Comparison of ENCODE assay signal across 22 cellular contexts in the genomic region with DNA sequence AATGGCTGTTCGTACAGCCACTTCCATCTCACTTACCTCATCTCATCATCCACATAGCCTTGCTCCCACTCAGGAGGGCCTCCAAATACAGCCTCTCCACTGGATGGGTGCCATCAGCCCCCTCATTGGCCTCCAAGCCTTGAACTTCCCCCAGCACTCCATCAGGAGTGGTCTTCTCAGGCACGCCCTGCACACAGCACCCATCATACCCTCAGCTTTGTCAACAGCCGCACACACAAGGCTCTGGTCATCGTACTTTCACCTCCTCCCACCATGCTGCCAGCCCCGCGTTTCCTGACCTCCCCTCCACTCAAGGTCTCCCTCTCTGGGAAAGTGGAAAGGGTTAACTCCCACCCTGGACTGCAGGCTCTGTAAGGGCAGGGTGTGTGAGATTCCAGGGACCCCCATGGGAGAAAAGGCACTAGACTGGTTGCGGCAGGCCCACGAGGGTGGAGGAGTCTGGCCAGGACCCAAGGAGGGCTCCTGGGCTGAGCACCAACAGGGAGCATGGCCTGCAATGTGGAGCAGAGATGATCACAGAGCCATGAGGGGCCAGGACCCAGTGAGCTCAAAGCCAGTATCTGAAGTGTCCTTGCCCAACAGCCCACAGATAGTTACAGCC. TPM values are rescaled to one million over a fixed set of nuclear protein-coding genes. Genes with fewer than 3 reads are reported as not detected.
DNase-seq lines count a peak whose midpoint lies in the region; ATAC-seq and TF ChIP-seq lines count a peak whose summit lies in the region.
"Had no signal": no experiment of that assay in that cellular context is flagged by ENCODE, and none has a peak within 500 bp of the region (broad histone marks: within the 10 kb centered on the region; RNA-seq: fewer than 3 reads in every experiment).

No MANE protein-coding gene starts in this region.

- H3K9me3 Mint-ChIP-seq in stimulated activated naive CD8-positive, alpha-beta T cell treated with anti-CD3 and anti-CD28 coated beads, Interleukin-15, Interleukin-2, amounts not matched to agents 100 ng/mL and 50 ng/mL, for 24 hours, result no peaks in the 10 kb centered on the region
- no peaks in the 10 kb centered on the region for H3K9me3 Mint-ChIP-seq in stimulated activated naive CD8-positive, alpha-beta T cell treated with anti-CD3 and anti-CD28 coated beads, Interleukin-15, amount 100 ng/mL, for 72 hours
- no peaks in the 10 kb centered on the region for H3K9me3 Mint-ChIP-seq in chondrocyte (ENCODE audit: low read depth)

- H3K27me3 ChIP-seq in neutrophil, result no peaks in the 10 kb centered on the region
- no peaks in the 10 kb centered on the region for H3K27me3 ChIP-seq in A673 (replicated peaks; ENCODE audit: insufficient read depth, low read depth, low read length, poor library complexity)
- no peaks in the 10 kb centered on the region for H3K27me3 ChIP-seq in lower lobe of right lung (ENCODE audit: low read depth)
- H3K27me3 ChIP-seq: BE2C had no signal

- peaks cover 28% of the 10 kb centered on the region for H3K36me3 ChIP-seq in neutrophil
- H3K36me3 ChIP-seq in A673 (ENCODE audit: insufficient read depth, low read length, poor library complexity, severe bottlenecking), result peaks cover 9% of the 10 kb centered on the region
- H3K36me3 ChIP-seq in lower lobe of right lung, result peaks cover 31% of the 10 kb centered on the region

- peak overlapping the region; percentile 28 for H3K27ac Mint-ChIP-seq in stimulated activated naive CD8-positive, alpha-beta T cell treated with anti-CD3 and anti-CD28 coated beads, Interleukin-15, Interleukin-2, amounts not matched to agents 100 ng/mL and 50 ng/mL, for 24 hours
- peak overlapping the region in 1 of 2 donors; percentile 8 for H3K27ac Mint-ChIP-seq in stimulated activated naive CD8-positive, alpha-beta T cell treated with anti-CD3 and anti-CD28 coated beads, Interleukin-15, amount 100 ng/mL, for 72 hours
- peak overlapping the region; percentile 36 for H3K27ac Mint-ChIP-seq in chondrocyte (ENCODE audit: unreplicated experiment)

- H3K4me3 Mint-ChIP-seq in stimulated activated naive CD8-positive, alpha-beta T cell treated with anti-CD3 and anti-CD28 coated beads, Interleukin-15, Interleukin-2, amounts not matched to agents 100 ng/mL and 50 ng/mL, for 24 hours, result no peak overlapping the region
- H3K4me3 Mint-ChIP-seq in stimulated activated naive CD8-positive, alpha-beta T cell treated with anti-CD3 and anti-CD28 coated beads, Interleukin-15, amount 100 ng/mL, for 72 hours, result no peak overlapping the region
- H3K4me3 Mint-ChIP-seq in chondrocyte (ENCODE audit: unreplicated experiment), result no peak overlapping the region

- no peak for DNase-seq in stimulated activated naive CD8-positive, alpha-beta T cell treated with anti-CD3 and anti-CD28 coated beads, Interleukin-15, amount 100 ng/mL, for 72 hours
- DNase-seq in chondrocyte (ENCODE audit: low spot score) (peak; percentile 63), A673 (ENCODE audit: low spot score) (no peak), lower lobe of right lung (no peak), midbrain (lab: John Stamatoyannopoulos, UW) (no peak)
- DNase-seq: BE2C, DMS79, GOT3, HCEC 1CT, KBM-7, MM.1S, NCI-H1048, NCI-H1417 treated with DMSO at 0.1 percent for 48 hours, NCI-H187, NCI-H446 treated with DMSO at 0.1 percent for 48 hours, NCI-H526 treated with DMSO at 0.1 percent for 48 hours, OCI-M1 had no signal

- H3K4me3 ChIP-seq in neutrophil (ENCODE audit: low read depth in 1 of 2, low read length in 1 of 2) (no peak overlapping the region), A673 (ENCODE audit: low read depth, low read length, poor library complexity, severe bottlenecking) (no peak overlapping the region), lower lobe of right lung (no peak overlapping the region)
- H3K4me3 ChIP-seq: A549 had no signal

- H3K4me1 ChIP-seq in neutrophil (ENCODE audit: control insufficient read depth in 1 of 2, insufficient read depth in 1 of 2, low read depth in 1 of 2, low read length in 1 of 2) (peaks cover 38 to 53% of the 10 kb centered on the region in 2 experiments), A673 (ENCODE audit: insufficient read depth, low read length, poor library complexity, severe bottlenecking) (no peaks in the 10 kb centered on the region), lower lobe of right lung (peaks cover 19% of the 10 kb centered on the region)
- H3K4me1 ChIP-seq: BE2C had no signal

- peaks cover 29% of the 10 kb centered on the region for H3K4me1 Mint-ChIP-seq in stimulated activated naive CD8-positive, alpha-beta T cell treated with anti-CD3 and anti-CD28 coated beads, Interleukin-15, Interleukin-2, amounts not matched to agents 100 ng/mL and 50 ng/mL, for 24 hours (ENCODE audit: low read depth)
- H3K4me1 Mint-ChIP-seq in stimulated activated naive CD8-positive, alpha-beta T cell treated with anti-CD3 and anti-CD28 coated beads, Interleukin-15, amount 100 ng/mL, for 72 hours, result peaks cover 34% of the 10 kb centered on the region
- H3K4me1 Mint-ChIP-seq in chondrocyte (ENCODE audit: low read depth), result peaks cover 30% of the 10 kb centered on the region

- POLR2A ChIA-PET in A673 (lab: Charles Lee; ENCODE audit: low non-redundant PET), result no interaction called here

- no peaks in the 10 kb centered on the region for H3K9me3 ChIP-seq in neutrophil
- H3K9me3 ChIP-seq in A673 (ENCODE audit: low read depth, low read length, poor library complexity, severe bottlenecking), result no peaks in the 10 kb centered on the region
- no peaks in the 10 kb centered on the region for H3K9me3 ChIP-seq in lower lobe of right lung
- H3K9me3 ChIP-seq: A549, BE2C had no signal

- CTCF ChIA-PET in A673 (lab: Charles Lee), result no interaction called here

- TF ChIP-seq CTCF in chondrocyte (IDR thresholded peaks at IDR 0.05) (no peak), neutrophil (IDR thresholded peaks at IDR 0.05) (no peak), A673 (conservative IDR thresholded peaks at IDR 0.05; ENCODE audit: low read depth, low read length) (no peak), lower lobe of right lung (IDR thresholded peaks at IDR 0.05) (no peak)

- H3K27me3 Mint-ChIP-seq in stimulated activated naive CD8-positive, alpha-beta T cell treated with anti-CD3 and anti-CD28 coated beads, Interleukin-15, Interleukin-2, amounts not matched to agents 100 ng/mL and 50 ng/mL, for 24 hours, result no peaks in the 10 kb centered on the region
- no peaks in the 10 kb centered on the region for H3K27me3 Mint-ChIP-seq in stimulated activated naive CD8-positive, alpha-beta T cell treated with anti-CD3 and anti-CD28 coated beads, Interleukin-15, amount 100 ng/mL, for 72 hours
- no peaks in the 10 kb centered on the region for H3K27me3 Mint-ChIP-seq in chondrocyte (ENCODE audit: low read depth)

- no TSS peak for BruUV-seq in A673 (replicated peaks; lab: Mats Ljungman, UMichigan)

- no peak for ATAC-seq in stimulated activated naive CD8-positive, alpha-beta T cell treated with anti-CD3 and anti-CD28 coated beads, Interleukin-15, amount 100 ng/mL, for 72 hours
- ATAC-seq in lower lobe of right lung, result no peak
- ATAC-seq: A549, HepG2 had no signal

- H3K27ac ChIP-seq in neutrophil, result peak overlapping the region; percentile 50
- no peak overlapping the region for H3K27ac ChIP-seq in A673 (ENCODE audit: low read depth, low read length, poor library complexity, severe bottlenecking)
- no peak overlapping the region for H3K27ac ChIP-seq in lower lobe of right lung
- H3K27ac ChIP-seq: A549, HL-60 had no signal

- intact Hi-C loops in A673 (cut with micrococcal nuclease; ENCODE audit: unreplicated experiment) (no loop called here), lower lobe of right lung (cut with DNase I) (loop anchor here (5.0 kb wide), 1 partner anchor 41 kb away; no protein-coding TSS in a partner anchor)

- peaks cover 16% of the 10 kb centered on the region for H3K36me3 Mint-ChIP-seq in stimulated activated naive CD8-positive, alpha-beta T cell treated with anti-CD3 and anti-CD28 coated beads, Interleukin-15, Interleukin-2, amounts not matched to agents 100 ng/mL and 50 ng/mL, for 24 hours (ENCODE audit: low read depth)
- peaks cover 18% of the 10 kb centered on the region for H3K36me3 Mint-ChIP-seq in chondrocyte (ENCODE audit: low read depth)

RNA-seq across cellular contexts. Expression of gene SCARF2, which starts 21.0 kb away (rescaled TPM):
- 56.5 to 88.8 TPM (median 86.5 TPM) in 3 replicates for total RNA-seq in chondrocyte
- 1.4 and 1.7 TPM in 2 replicates for total RNA-seq in A673 (2021)
- total RNA-seq in lower lobe of right lung, result 12.6 TPM

RNA-seq across cellular contexts. Expression of gene KLHL22, which starts 37.0 kb away (rescaled TPM):
- 37.3 to 49.3 TPM (median 37.7 TPM) in 3 replicates for total RNA-seq in chondrocyte
- 36.2 and 46.3 TPM in 2 replicates for total RNA-seq in A673 (2021)
- total RNA-seq in lower lobe of right lung, result 24.0 TPM

RNA-seq across cellular contexts. Expression of gene MED15, which starts 48.8 kb away (rescaled TPM):
- 105 to 111 TPM (median 110 TPM) in 3 replicates for total RNA-seq in chondrocyte
- total RNA-seq in A673 (2021), result 96.2 and 101 TPM in 2 replicates
- 105 TPM for total RNA-seq in lower lobe of right lung
